In the genomic region with DNA sequence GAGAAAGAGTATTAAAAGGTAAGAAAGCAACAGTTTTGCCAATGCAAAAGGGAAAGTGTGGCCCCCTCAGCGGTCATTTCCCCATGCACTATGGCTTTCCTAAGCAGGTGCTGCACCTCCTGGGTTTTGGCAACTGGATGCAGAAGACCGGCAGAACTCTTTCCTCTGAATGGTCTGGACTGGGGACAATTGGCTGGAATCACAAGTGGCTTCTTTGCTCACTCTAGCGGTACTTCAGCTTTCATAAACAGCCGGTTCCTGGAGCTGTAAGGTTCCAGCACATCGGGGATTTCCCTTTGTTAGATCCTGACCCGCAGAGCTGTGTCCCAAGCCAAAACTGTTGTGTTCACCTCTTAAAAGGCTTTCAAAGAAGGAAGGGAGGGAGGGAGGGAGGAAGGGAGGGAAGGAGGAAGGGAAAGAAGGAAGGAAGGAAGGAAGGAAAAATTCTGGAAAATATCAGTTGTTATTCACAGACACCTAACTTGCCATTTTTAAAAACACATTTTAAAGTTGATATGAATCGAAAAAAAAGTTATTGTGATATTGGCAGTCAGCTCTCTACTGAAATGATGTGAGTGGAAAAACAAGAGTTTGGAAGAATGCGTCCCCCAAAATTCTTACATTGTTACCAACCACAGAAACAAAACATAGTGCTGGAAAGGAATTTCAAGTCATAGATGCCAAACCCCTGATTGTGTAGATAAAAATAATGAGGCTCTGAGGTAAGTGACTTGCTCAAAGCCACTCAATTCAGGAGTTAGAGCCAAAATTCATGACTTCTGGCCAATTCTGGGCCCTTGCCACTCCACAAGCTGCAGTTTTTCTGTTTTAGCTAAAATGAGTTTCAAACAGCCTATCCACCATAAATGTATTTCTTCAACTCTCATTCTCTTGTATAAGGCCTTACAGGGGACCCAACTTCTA, we compare ENCODE assay signal across 9 cellular contexts.
DNase-seq lines count a peak whose midpoint lies in the region; ATAC-seq, FAIRE-seq and TF ChIP-seq lines count a peak whose summit lies in the region.
"Had no signal": no experiment of that assay in that cellular context is flagged by ENCODE, and none has a peak within 500 bp of the region (broad histone marks: within the 10 kb centered on the region; RNA-seq: fewer than 3 reads in every experiment).

No MANE protein-coding gene starts in this region.

- CTCF ChIA-PET in A673 (lab: Charles Lee), result interaction anchor here (0.6 to 1.1 kb wide), 3 partner anchors 27 to 504 kb away, joined by 3 to 7 read pairs (median 4); no protein-coding TSS in a partner anchor

- H3K27ac Mint-ChIP-seq in chondrocyte (ENCODE audit: unreplicated experiment), result peak overlapping the region; percentile 94

- no peaks in the 10 kb centered on the region for H3K27me3 Mint-ChIP-seq in chondrocyte (ENCODE audit: low read depth)

- ATAC-seq in HG02759 (IDR thresholded peaks at IDR 0.05; ENCODE audit: unreplicated experiment) (no peak), GM21381 (IDR thresholded peaks at IDR 0.05; ENCODE audit: unreplicated experiment) (no peak)

- H3K36me3 Mint-ChIP-seq in chondrocyte (ENCODE audit: low read depth), result no peaks in the 10 kb centered on the region

- peaks cover 62% of the 10 kb centered on the region for H3K4me1 Mint-ChIP-seq in chondrocyte (ENCODE audit: low read depth)

- H3K4me3 ChIP-seq in A673 (ENCODE audit: low read depth, low read length, poor library complexity, severe bottlenecking), result peak overlapping the region; percentile 36

- no peak for TF ChIP-seq CTCF in A673 (conservative IDR thresholded peaks at IDR 0.05; ENCODE audit: low read depth, low read length)
- no peak for TF ChIP-seq CTCF in chondrocyte (IDR thresholded peaks at IDR 0.05)

- peaks cover 3% of the 10 kb centered on the region for H3K9me3 Mint-ChIP-seq in chondrocyte (ENCODE audit: low read depth)

- H3K27ac ChIP-seq in A673 (ENCODE audit: low read depth, low read length, poor library complexity, severe bottlenecking), result peak overlapping the region; percentile 29

- no TSS peak for BruUV-seq in A673 (replicated peaks; lab: Mats Ljungman, UMichigan)

- H3K4me3 Mint-ChIP-seq in chondrocyte (ENCODE audit: unreplicated experiment), result peak overlapping the region; percentile 65

- DNase-seq in A673 (ENCODE audit: low spot score) (peak; percentile 38), HTR-8/SVneo (ENCODE audit: insufficient read length, low spot score) (peak; percentile 24), chondrocyte (ENCODE audit: low spot score) (no peak), lung microvascular endothelial cell (ENCODE audit: low read depth in 2 of 2) (peak; percentile 73 to 90), inferior parietal cortex (ENCODE audit: extremely low spot score) (no peak), DMS79 treated with DMSO at 0.1 percent for 48 hours (lab: John Stamatoyannopoulos, UW) (no peak)
- DNase-seq: DMS79 had no signal

- intact Hi-C loops in A673 (cut with micrococcal nuclease; ENCODE audit: unreplicated experiment), result loop anchor here (2.0 to 5.0 kb wide), 4 partner anchors 84 to 504 kb away; no protein-coding TSS in a partner anchor

- H3K9me3 ChIP-seq in A673 (ENCODE audit: low read depth, low read length, poor library complexity, severe bottlenecking), result peaks cover 10% of the 10 kb centered on the region

- no peaks in the 10 kb centered on the region for H3K27me3 ChIP-seq in A673 (replicated peaks; ENCODE audit: insufficient read depth, low read depth, low read length, poor library complexity)

- H3K4me1 ChIP-seq in A673 (ENCODE audit: insufficient read depth, low read length, poor library complexity, severe bottlenecking), result peaks cover 31% of the 10 kb centered on the region

- no peaks in the 10 kb centered on the region for H3K36me3 ChIP-seq in A673 (ENCODE audit: insufficient read depth, low read length, poor library complexity, severe bottlenecking)

- POLR2A ChIA-PET in A673 (lab: Charles Lee; ENCODE audit: low non-redundant PET), result no interaction called here

- FAIRE-seq in HTR-8/SVneo (lab: Jason Lieb, UNC), result no peak

Comparison
In these comparisons a context has a peak if more than half of its experiments do, and no peak if none do; other contexts are left out.
1. DNase-seq: peak in A673 (single experiment), HTR-8/SVneo (single experiment) and lung microvascular endothelial cell (2 of 2); none in chondrocyte (single experiment), inferior parietal cortex (single experiment) and DMS79 treated with DMSO at 0.1 percent for 48 hours (single experiment).